14 cellular contexts compared by ENCODE assay signal in genomic region chr7:92682324-92682723, GRCh38.
DNase-seq lines count a peak whose midpoint lies in the region; ATAC-seq and TF ChIP-seq lines count a peak whose summit lies in the region.
"Had no signal": no experiment of that assay in that cellular context is flagged by ENCODE, and none has a peak within 500 bp of the region (broad histone marks: within the 10 kb centered on the region; RNA-seq: fewer than 3 reads in every experiment).

No MANE protein-coding gene starts in this region.

- no peaks in the 10 kb centered on the region for H3K36me3 ChIP-seq in CD8-positive, alpha-beta T cell (ENCODE audit: insufficient read depth, low read length)
- no peaks in the 10 kb centered on the region for H3K36me3 ChIP-seq in neural progenitor cell
- H3K36me3 ChIP-seq: vagina had no signal

- no peaks in the 10 kb centered on the region for H3F3A ChIP-seq in neural progenitor cell (ENCODE audit: low read depth)

- intact Hi-C loops in CD8-positive, alpha-beta T cell (cut with DNase I, micrococcal nuclease) = loop anchor here in 1 of 2 experiments (2.0 to 5.0 kb wide), 2 partner anchors 20 to 35 kb away; no protein-coding TSS in a partner anchor

- CTCF ChIA-PET in CD8-positive, alpha-beta T cell (lab: Charles Lee) = no interaction called here

- ATAC-seq in CD8-positive, alpha-beta T cell = no peak
- ATAC-seq in central memory CD8-positive, alpha-beta T cell (replicated peaks; ENCODE audit: extremely low read depth, poor library complexity, severe bottlenecking) = no peak

- H3K27me3 ChIP-seq in CD8-positive, alpha-beta T cell (ENCODE audit: insufficient read depth, low read length) = no peaks in the 10 kb centered on the region
- H3K27me3 ChIP-seq in neural progenitor cell = no peaks in the 10 kb centered on the region
- H3K27me3 ChIP-seq: vagina had no signal

- H3K4me1 ChIP-seq in CD8-positive, alpha-beta T cell (ENCODE audit: insufficient read depth, low read length) = peaks cover 56% of the 10 kb centered on the region
- peaks cover 21% of the 10 kb centered on the region for H3K4me1 ChIP-seq in neural progenitor cell
- H3K4me1 ChIP-seq: vagina had no signal

- TF ChIP-seq CTCF in CD8-positive, alpha-beta T cell (IDR thresholded peaks at IDR 0.05) = no peak
- TF ChIP-seq CTCF in HFFc6 (IDR thresholded peaks at IDR 0.05) = no peak
- no peak for TF ChIP-seq CTCF in neural progenitor cell (IDR thresholded peaks at IDR 0.05)

- no peak overlapping the region for H3K4me3 ChIP-seq in CD8-positive, alpha-beta T cell (ENCODE audit: low read depth, low read length)
- H3K4me3 ChIP-seq in neural progenitor cell = no peak overlapping the region
- H3K4me3 ChIP-seq: SK-N-MC, vagina had no signal

- no peak overlapping the region for H3K4me2 ChIP-seq in neural progenitor cell

- no peak overlapping the region for H3K9ac ChIP-seq in neural progenitor cell

- no peaks in the 10 kb centered on the region for H3K9me3 ChIP-seq in CD8-positive, alpha-beta T cell (ENCODE audit: low read length)
- H3K9me3 ChIP-seq in neural progenitor cell (ENCODE audit: low read depth) = no peaks in the 10 kb centered on the region
- H3K9me3 ChIP-seq: vagina had no signal

- H3K4me1 Mint-ChIP-seq in CD8-positive, alpha-beta T cell (ENCODE audit: low read depth) = peaks cover 73% of the 10 kb centered on the region
- H3K4me1 Mint-ChIP-seq in HFFc6 (ENCODE audit: low read depth) (peaks cover 57% of the 10 kb centered on the region), neural progenitor cell (peaks cover 23% of the 10 kb centered on the region)
- peaks cover 65% of the 10 kb centered on the region for H3K4me1 Mint-ChIP-seq in central memory CD8-positive, alpha-beta T cell

- H3K9me3 Mint-ChIP-seq in CD8-positive, alpha-beta T cell = no peaks in the 10 kb centered on the region
- H3K9me3 Mint-ChIP-seq in HFFc6 = no peaks in the 10 kb centered on the region
- no peaks in the 10 kb centered on the region for H3K9me3 Mint-ChIP-seq in central memory CD8-positive, alpha-beta T cell
- no peaks in the 10 kb centered on the region for H3K9me3 Mint-ChIP-seq in neural progenitor cell

- peak overlapping the region; percentile 81 for H3K27ac Mint-ChIP-seq in CD8-positive, alpha-beta T cell
- H3K27ac Mint-ChIP-seq in HFFc6 (peak overlapping the region; percentile 71), neural progenitor cell (peak overlapping the region; percentile 3)
- peak overlapping the region; percentile 52 for H3K27ac Mint-ChIP-seq in central memory CD8-positive, alpha-beta T cell (ENCODE audit: low read depth)

- H3K36me3 Mint-ChIP-seq in CD8-positive, alpha-beta T cell = peaks cover 4% of the 10 kb centered on the region
- H3K36me3 Mint-ChIP-seq in HFFc6 (ENCODE audit: low read depth) (peaks cover 44% of the 10 kb centered on the region), neural progenitor cell (peaks cover 14% of the 10 kb centered on the region)
- peaks cover 2% of the 10 kb centered on the region for H3K36me3 Mint-ChIP-seq in central memory CD8-positive, alpha-beta T cell (ENCODE audit: insufficient read depth)

- POLR2A ChIA-PET in CD8-positive, alpha-beta T cell (lab: Charles Lee) = no interaction called here

- no peak for DNase-seq in CD8-positive, alpha-beta T cell
- DNase-seq in HFFc6 (no peak), neural progenitor cell (ENCODE audit: low spot score) (no peak), hepatic stellate cell (ENCODE audit: low spot score) (no peak), SW480 (ENCODE audit: low spot score) (no peak), NCI-H2171 (lab: John Stamatoyannopoulos, UW) (no peak)
- DNase-seq in central memory CD8-positive, alpha-beta T cell (ENCODE audit: low spot score in 2 of 2) = no peak
- DNase-seq: activated effector memory CD4-positive, alpha-beta T cell treated with anti-CD3 and anti-CD28 coated beads, Interleukin-2, amount 50 U/mL, for 16 hours; GF-D8; islet precursor cell; NCI-H2171 treated with DMSO at 0.1 percent for 48 hours had no signal

- no peaks in the 10 kb centered on the region for H3K27me3 Mint-ChIP-seq in CD8-positive, alpha-beta T cell (ENCODE audit: low read depth)
- H3K27me3 Mint-ChIP-seq in HFFc6 (ENCODE audit: insufficient read depth) (peaks cover 2% of the 10 kb centered on the region), neural progenitor cell (ENCODE audit: insufficient read depth, low read depth) (peaks cover 4% of the 10 kb centered on the region)
- no peaks in the 10 kb centered on the region for H3K27me3 Mint-ChIP-seq in central memory CD8-positive, alpha-beta T cell

- no peak overlapping the region for H3K4me3 Mint-ChIP-seq in CD8-positive, alpha-beta T cell
- H3K4me3 Mint-ChIP-seq in HFFc6 (no peak overlapping the region), neural progenitor cell (no peak overlapping the region)
- no peak overlapping the region for H3K4me3 Mint-ChIP-seq in central memory CD8-positive, alpha-beta T cell

- H2AFZ ChIP-seq in neural progenitor cell (replicated peaks) = no peak overlapping the region

- no peaks in the 10 kb centered on the region for H4K20me1 ChIP-seq in neural progenitor cell (ENCODE audit: low read depth)

- H3K27ac ChIP-seq in CD8-positive, alpha-beta T cell (ENCODE audit: low read depth, low read length) = peak overlapping the region; percentile 35
- no peak overlapping the region for H3K27ac ChIP-seq in neural progenitor cell
- H3K27ac ChIP-seq: C4-2B, SK-N-MC, vagina had no signal

- no peaks in the 10 kb centered on the region for H3K79me2 ChIP-seq in neural progenitor cell (ENCODE audit: low read depth)

Comparison
In these comparisons a context has a peak if more than half of its experiments do, and no peak if none do; other contexts are left out.
1. H3K27ac Mint-ChIP-seq: peak in every context shown above with its lines; median percentile 81 in CD8-positive, alpha-beta T cell; 71 in HFFc6; 52 in central memory CD8-positive, alpha-beta T cell; 3 in neural progenitor cell.